Comparison of ENCODE assay signal across 1 cellular context in the genomic region with DNA sequence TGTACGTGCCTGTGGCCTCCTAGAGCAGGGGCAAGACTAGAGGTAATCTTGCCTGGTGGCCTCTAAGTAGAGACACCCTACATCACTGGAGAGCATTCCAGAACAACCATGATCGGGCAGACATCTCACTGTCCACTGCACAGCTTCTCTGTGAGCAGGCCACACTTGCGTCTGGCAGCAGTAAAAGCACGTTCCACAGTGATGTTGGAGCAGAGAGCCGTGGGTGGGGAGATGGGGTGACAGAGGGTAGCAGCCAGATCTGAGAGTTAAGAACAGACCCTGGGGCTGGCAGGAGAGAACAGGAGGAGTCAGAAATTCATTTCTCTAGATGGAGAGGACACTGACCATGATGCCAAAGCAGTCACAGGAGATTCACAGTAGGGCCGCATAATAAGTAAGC.
TF ChIP-seq lines count a peak whose summit lies in the region.

No MANE protein-coding gene starts in this region.

TF ChIP-seq in WTC11, 78 proteins besides CTCF, POLR2A, EP300 and RAD21 (continued from another document):
- TF ChIP-seq, protein P1, sequence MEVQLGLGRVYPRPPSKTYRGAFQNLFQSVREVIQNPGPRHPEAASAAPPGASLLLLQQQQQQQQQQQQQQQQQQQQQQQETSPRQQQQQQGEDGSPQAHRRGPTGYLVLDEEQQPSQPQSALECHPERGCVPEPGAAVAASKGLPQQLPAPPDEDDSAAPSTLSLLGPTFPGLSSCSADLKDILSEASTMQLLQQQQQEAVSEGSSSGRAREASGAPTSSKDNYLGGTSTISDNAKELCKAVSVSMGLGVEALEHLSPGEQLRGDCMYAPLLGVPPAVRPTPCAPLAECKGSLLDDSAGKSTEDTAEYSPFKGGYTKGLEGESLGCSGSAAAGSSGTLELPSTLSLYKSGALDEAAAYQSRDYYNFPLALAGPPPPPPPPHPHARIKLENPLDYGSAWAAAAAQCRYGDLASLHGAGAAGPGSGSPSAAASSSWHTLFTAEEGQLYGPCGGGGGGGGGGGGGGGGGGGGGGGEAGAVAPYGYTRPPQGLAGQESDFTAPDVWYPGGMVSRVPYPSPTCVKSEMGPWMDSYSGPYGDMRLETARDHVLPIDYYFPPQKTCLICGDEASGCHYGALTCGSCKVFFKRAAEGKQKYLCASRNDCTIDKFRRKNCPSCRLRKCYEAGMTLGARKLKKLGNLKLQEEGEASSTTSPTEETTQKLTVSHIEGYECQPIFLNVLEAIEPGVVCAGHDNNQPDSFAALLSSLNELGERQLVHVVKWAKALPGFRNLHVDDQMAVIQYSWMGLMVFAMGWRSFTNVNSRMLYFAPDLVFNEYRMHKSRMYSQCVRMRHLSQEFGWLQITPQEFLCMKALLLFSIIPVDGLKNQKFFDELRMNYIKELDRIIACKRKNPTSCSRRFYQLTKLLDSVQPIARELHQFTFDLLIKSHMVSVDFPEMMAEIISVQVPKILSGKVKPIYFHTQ (CRISPR knock-in tag; IDR thresholded peaks at IDR 0.05) = no peak
- TF ChIP-seq JAZF1 (CRISPR knock-in tag; IDR thresholded peaks at IDR 0.05) (no peak), CREB1 (CRISPR knock-in tag; IDR thresholded peaks at IDR 0.05) (no peak)
